Comparison of ENCODE assay signal across 11 cellular contexts in genomic region chr1:47934243-47934805, GRCh38.
DNase-seq lines count a peak whose midpoint lies in the region; ATAC-seq, FAIRE-seq and TF ChIP-seq lines count a peak whose summit lies in the region.
"Had no signal": no experiment of that assay in that cellular context is flagged by ENCODE, and none has a peak within 500 bp of the region (broad histone marks: within the 10 kb centered on the region; RNA-seq: fewer than 3 reads in every experiment).

No MANE protein-coding gene starts in this region.

- intact Hi-C loops in psoas muscle (cut with DNase I), result no loop called here
- intact Hi-C loops in activated T-helper 2 cell treated with anti-CD3 and anti-CD28 coated beads, Interferon-gamma antibody, Interleukin-2, Interleukin-4, amounts not matched to agents 10 μg/mL and 5 μg/mL and 100 μg/mL, durations not matched to agents 14 hours and 24 hours and 36 hours (cut with micrococcal nuclease), result no loop called here

- FAIRE-seq in GM19239 (lab: Jason Lieb, UNC), result no peak

- peak; percentile 61 for DNase-seq in DMS79 treated with DMSO at 0.1 percent for 48 hours (lab: John Stamatoyannopoulos, UW)
- no peak for DNase-seq in WTC11 (ENCODE audit: low spot score)
- peak; percentile 95 for DNase-seq in right atrium auricular region (ENCODE audit: low spot score)
- peak; percentile 80 to 87 for DNase-seq in psoas muscle
- DNase-seq in activated T-helper 2 cell treated with anti-CD3 and anti-CD28 coated beads, Interferon-gamma antibody, Interleukin-2, Interleukin-4, amounts not matched to agents 10 μg/mL and 5 μg/mL and 100 μg/mL, durations not matched to agents 14 hours and 24 hours and 36 hours (ENCODE audit: low spot score), result no peak
- no peak for DNase-seq in GM19239 (ENCODE audit: insufficient read length, low spot score)
- DNase-seq in activated naive CD4-positive, alpha-beta T cell (lab: John Stamatoyannopoulos, UW), result no peak
- DNase-seq: CD8-positive, alpha-beta T cell; dermis blood vessel endothelial cell; SHP77 treated with DMSO at 0.1 percent for 48 hours had no signal

- ATAC-seq in WTC11 (peak; percentile 52), psoas muscle (peak; percentile 24 to 74 (median 49)), HG03378 (IDR thresholded peaks at IDR 0.05; ENCODE audit: unreplicated experiment) (no peak)
- ATAC-seq: CD8-positive, alpha-beta T cell had no signal

- 37 to 46% (median 42%) methylated on average over 9 of the region's 9 CpGs for WGBS in psoas muscle, 3 donors

- H3K27ac Mint-ChIP-seq in WTC11, result no peak overlapping the region
- H3K27ac Mint-ChIP-seq in activated T-helper 2 cell treated with anti-CD3 and anti-CD28 coated beads, Interferon-gamma antibody, Interleukin-2, Interleukin-4, amounts not matched to agents 10 μg/mL and 5 μg/mL and 100 μg/mL, durations not matched to agents 14 hours and 24 hours and 36 hours, result no peak overlapping the region
- H3K27ac Mint-ChIP-seq: CD8-positive, alpha-beta T cell had no signal

- TF ChIP-seq CTCF in WTC11 (IDR thresholded peaks at IDR 0.05) (no peak), right atrium auricular region (IDR thresholded peaks at IDR 0.05) (no peak), psoas muscle (IDR thresholded peaks at IDR 0.05) (no peak)

- no peaks in the 10 kb centered on the region for H3K27me3 Mint-ChIP-seq in WTC11 (ENCODE audit: low read depth)
- H3K27me3 Mint-ChIP-seq in activated T-helper 2 cell treated with anti-CD3 and anti-CD28 coated beads, Interferon-gamma antibody, Interleukin-2, Interleukin-4, amounts not matched to agents 10 μg/mL and 5 μg/mL and 100 μg/mL, durations not matched to agents 14 hours and 24 hours and 36 hours (ENCODE audit: low read depth), result peaks cover 2% of the 10 kb centered on the region

- H3K9me3 ChIP-seq in right atrium auricular region, result no peaks in the 10 kb centered on the region
- no peaks in the 10 kb centered on the region for H3K9me3 ChIP-seq in psoas muscle

- POLR2A ChIA-PET in WTC11 (lab: Charles Lee), result no interaction called here

- H3K4me1 ChIP-seq in right atrium auricular region (peaks cover 0 to 54% of the 10 kb centered on the region in 2 donors), psoas muscle (peaks cover 6% of the 10 kb centered on the region)

- H3K36me3 Mint-ChIP-seq in WTC11, result no peaks in the 10 kb centered on the region
- no peaks in the 10 kb centered on the region for H3K36me3 Mint-ChIP-seq in activated T-helper 2 cell treated with anti-CD3 and anti-CD28 coated beads, Interferon-gamma antibody, Interleukin-2, Interleukin-4, amounts not matched to agents 10 μg/mL and 5 μg/mL and 100 μg/mL, durations not matched to agents 14 hours and 24 hours and 36 hours (ENCODE audit: low read depth)
- H3K36me3 Mint-ChIP-seq: CD8-positive, alpha-beta T cell had no signal

- peak overlapping the region; percentile 38 to 72 for H3K27ac ChIP-seq in right atrium auricular region
- no peak overlapping the region for H3K27ac ChIP-seq in psoas muscle

- H3K27me3 ChIP-seq in right atrium auricular region, result no peaks in the 10 kb centered on the region
- peaks cover 0 to 5% (median 5%) of the 10 kb centered on the region in 3 donors for H3K27me3 ChIP-seq in psoas muscle (ENCODE audit: insufficient read depth in 3 of 3, low read length in 2 of 3)

- no peak overlapping the region for H3K4me3 ChIP-seq in right atrium auricular region
- H3K4me3 ChIP-seq in psoas muscle, result no peak overlapping the region

- H3K4me1 Mint-ChIP-seq in WTC11, result peaks cover 28% of the 10 kb centered on the region
- no peaks in the 10 kb centered on the region for H3K4me1 Mint-ChIP-seq in activated T-helper 2 cell treated with anti-CD3 and anti-CD28 coated beads, Interferon-gamma antibody, Interleukin-2, Interleukin-4, amounts not matched to agents 10 μg/mL and 5 μg/mL and 100 μg/mL, durations not matched to agents 14 hours and 24 hours and 36 hours (ENCODE audit: low read depth)

- CTCF ChIA-PET in WTC11 (lab: Charles Lee), result no interaction called here

- H3K36me3 ChIP-seq in right atrium auricular region, result no peaks in the 10 kb centered on the region
- H3K36me3 ChIP-seq in psoas muscle (ENCODE audit: insufficient read depth in 1 of 2, low read depth in 1 of 2), result no peaks in the 10 kb centered on the region

- no peaks in the 10 kb centered on the region for H3K9me3 Mint-ChIP-seq in WTC11
- H3K9me3 Mint-ChIP-seq in activated T-helper 2 cell treated with anti-CD3 and anti-CD28 coated beads, Interferon-gamma antibody, Interleukin-2, Interleukin-4, amounts not matched to agents 10 μg/mL and 5 μg/mL and 100 μg/mL, durations not matched to agents 14 hours and 24 hours and 36 hours, result no peaks in the 10 kb centered on the region
- H3K9me3 Mint-ChIP-seq: CD8-positive, alpha-beta T cell had no signal

- no peak overlapping the region for H3K4me3 Mint-ChIP-seq in WTC11
- H3K4me3 Mint-ChIP-seq in activated T-helper 2 cell treated with anti-CD3 and anti-CD28 coated beads, Interferon-gamma antibody, Interleukin-2, Interleukin-4, amounts not matched to agents 10 μg/mL and 5 μg/mL and 100 μg/mL, durations not matched to agents 14 hours and 24 hours and 36 hours (ENCODE audit: low read depth), result no peak overlapping the region
- H3K4me3 Mint-ChIP-seq: CD8-positive, alpha-beta T cell had no signal

TF ChIP-seq in WTC11, 78 proteins besides CTCF, POLR2A, EP300 and RAD21:
- TF ChIP-seq FOXP1 (CRISPR knock-in tag; IDR thresholded peaks at IDR 0.05; ENCODE audit: borderline replicate concordance) (no peak), TEAD4 (CRISPR knock-in tag; IDR thresholded peaks at IDR 0.05) (no peak), SMAD4 (CRISPR knock-in tag; IDR thresholded peaks at IDR 0.05) (no peak), JUN (CRISPR knock-in tag; IDR thresholded peaks at IDR 0.05) (no peak), E2F4 (CRISPR knock-in tag; IDR thresholded peaks at IDR 0.05; ENCODE audit: borderline replicate concordance, low read depth) (no peak), ESRRA (CRISPR knock-in tag; IDR thresholded peaks at IDR 0.05; ENCODE audit: borderline replicate concordance) (no peak), ZNF263 (CRISPR knock-in tag; IDR thresholded peaks at IDR 0.05; ENCODE audit: low read depth) (no peak), ZBTB43 (CRISPR knock-in tag; IDR thresholded peaks at IDR 0.05) (no peak), JAZF1 (CRISPR knock-in tag; IDR thresholded peaks at IDR 0.05) (no peak), SP1 (CRISPR knock-in tag; conservative IDR thresholded peaks at IDR 0.05) (no peak), ZNF138 (CRISPR knock-in tag; conservative IDR thresholded peaks at IDR 0.05) (no peak), ZNF396 (CRISPR knock-in tag; IDR thresholded peaks at IDR 0.05; ENCODE audit: borderline replicate concordance) (no peak), ZNF423 (CRISPR knock-in tag; IDR thresholded peaks at IDR 0.05) (no peak)
- TF ChIP-seq, protein P1, sequence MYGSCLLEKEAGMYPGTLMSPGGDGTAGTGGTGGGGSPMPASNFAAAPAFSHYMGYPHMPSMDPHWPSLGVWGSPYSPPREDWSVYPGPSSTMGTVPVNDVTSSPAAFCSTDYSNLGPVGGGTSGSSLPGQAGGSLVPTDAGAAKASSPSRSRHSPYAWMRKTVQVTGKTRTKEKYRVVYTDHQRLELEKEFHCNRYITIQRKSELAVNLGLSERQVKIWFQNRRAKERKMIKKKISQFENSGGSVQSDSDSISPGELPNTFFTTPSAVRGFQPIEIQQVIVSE (CRISPR knock-in tag; IDR thresholded peaks at IDR 0.05; ENCODE audit: borderline replicate concordance), result no peak
- TF ChIP-seq, protein P2, sequence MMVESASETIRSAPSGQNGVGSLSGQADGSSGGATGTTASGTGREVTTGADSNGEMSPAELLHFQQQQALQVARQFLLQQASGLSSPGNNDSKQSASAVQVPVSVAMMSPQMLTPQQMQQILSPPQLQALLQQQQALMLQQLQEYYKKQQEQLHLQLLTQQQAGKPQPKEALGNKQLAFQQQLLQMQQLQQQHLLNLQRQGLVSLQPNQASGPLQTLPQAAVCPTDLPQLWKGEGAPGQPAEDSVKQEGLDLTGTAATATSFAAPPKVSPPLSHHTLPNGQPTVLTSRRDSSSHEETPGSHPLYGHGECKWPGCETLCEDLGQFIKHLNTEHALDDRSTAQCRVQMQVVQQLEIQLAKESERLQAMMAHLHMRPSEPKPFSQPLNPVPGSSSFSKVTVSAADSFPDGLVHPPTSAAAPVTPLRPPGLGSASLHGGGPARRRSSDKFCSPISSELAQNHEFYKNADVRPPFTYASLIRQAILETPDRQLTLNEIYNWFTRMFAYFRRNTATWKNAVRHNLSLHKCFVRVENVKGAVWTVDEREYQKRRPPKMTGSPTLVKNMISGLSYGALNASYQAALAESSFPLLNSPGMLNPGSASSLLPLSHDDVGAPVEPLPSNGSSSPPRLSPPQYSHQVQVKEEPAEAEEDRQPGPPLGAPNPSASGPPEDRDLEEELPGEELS (CRISPR knock-in tag; IDR thresholded peaks at IDR 0.05), result no peak

Comparison
In these comparisons a context has a peak if more than half of its experiments do, and no peak if none do; other contexts are left out.
1. DNase-seq: peak in DMS79 treated with DMSO at 0.1 percent for 48 hours (single experiment), right atrium auricular region (single experiment) and psoas muscle (2 of 2); none in WTC11 (single experiment), activated T-helper 2 cell treated with anti-CD3 and anti-CD28 coated beads, Interferon-gamma antibody, Interleukin-2, Interleukin-4, amounts not matched to agents 10 μg/mL and 5 μg/mL and 100 μg/mL, durations not matched to agents 14 hours and 24 hours and 36 hours (single experiment), GM19239 (single experiment) and activated naive CD4-positive, alpha-beta T cell (0 of 4).